In genomic region chr17:58386708-58387107, GRCh38 we compare ENCODE assay signal across 1 cellular context.
TF ChIP-seq lines count a peak whose summit lies in the region.

No MANE protein-coding gene starts in this region.

TF ChIP-seq in HepG2, 621 proteins besides CTCF, POLR2A, EP300 and RAD21:
- no peak for TF ChIP-seq ZBTB2 (CRISPR knock-in tag; IDR thresholded peaks at IDR 0.05; ENCODE audit: low read depth)
- TF ChIP-seq ZNF121 (CRISPR knock-in tag; IDR thresholded peaks at IDR 0.05): peak; percentile 72; the same call in 1 of the 2 replicates
TF ChIP-seq in HepG2: peak in this region for 1.
